30 cellular contexts compared by ENCODE assay signal in genomic region chr5:148880696-148881095, GRCh38.
"Had no signal": no experiment of that assay in that cellular context is flagged by ENCODE, and none has a peak within 500 bp of the region (broad histone marks: within the 10 kb centered on the region; RNA-seq: fewer than 3 reads in every experiment).

No MANE protein-coding gene starts in this region.

- DNase-seq: activated CD4-positive, alpha-beta memory T cell treated with anti-CD3 and anti-CD28 coated beads, Interleukin-2, amount 10 ng/mL, durations not matched to agents 7 days and 5 days; activated CD4-positive, alpha-beta T cell treated with anti-CD3 and anti-CD28 coated beads, Interleukin-2, amount 10 ng/mL, durations not matched to agents 24 days and 14 days; activated CD4-positive, CD25-positive, alpha-beta regulatory T cell treated with anti-CD3 and anti-CD28 coated beads, Interleukin-2, amount 50 U/mL, for 72 hours; activated gamma-delta T cell treated with Interleukin-2 at 50 U/mL for 16 hours; activated naive CD4-positive, alpha-beta T cell treated with anti-CD3 and anti-CD28 coated beads, Interleukin-2, amount 50 U/mL, for 16 hours; activated naive CD8-positive, alpha-beta T cell treated with anti-CD3 and anti-CD28 coated beads, Interleukin-2, amount 50 U/mL, for 24 hours; activated T-cell treated with anti-CD3 and anti-CD28 coated beads, Interleukin-2, amount 50 U/mL, for 4 hours; central memory CD4-positive, alpha-beta T cell; effector CD4-positive, alpha-beta T cell; glutamatergic neuron; islet precursor cell; left ventricle myocardium inferior; mucosa of descending colon; nephron progenitor cell; nucleus accumbens; psoas muscle; sigmoid colon; small intestine; stimulated activated CD4-positive, alpha-beta T cell treated with anti-CD3 and anti-CD28 coated beads, Interleukin-4, amount 100 ng/mL, for 24 hours; stimulated activated naive CD8-positive, alpha-beta T cell treated with anti-CD3 and anti-CD28 coated beads, Interleukin-15, amount 100 ng/mL, for 72 hours; substantia nigra; T-helper 9 cell; uterus had no signal

- H3K36me3 Mint-ChIP-seq: stimulated activated effector memory CD8-positive, alpha-beta T cell treated with anti-CD3 and anti-CD28 coated beads, Interleukin-12 subunit alpha, Interleukin-12 subunit beta, amount 100 ng/mL, for 72 hours; type B pancreatic cell had no signal

- H3K27me3 Mint-ChIP-seq: activated T-helper 17 cell treated with anti-CD3 and anti-CD28 coated beads, Interleukin-2, amount 50 U/mL, for 72 hours; dendritic cell treated with granulocyte-macrophage colony-stimulating factor and Interleukin-4, amounts not matched to agents 40 ng/mL and 50 ng/mL, for 4 days; stimulated activated naive CD8-positive, alpha-beta T cell treated with anti-CD3 and anti-CD28 coated beads, Interleukin-15, amount 100 ng/mL, for 72 hours; type B pancreatic cell had no signal

- H3K9me3 ChIP-seq: breast epithelium, left ventricle myocardium inferior, mucosa of descending colon, psoas muscle, sigmoid colon, uterus had no signal

- H3K27ac Mint-ChIP-seq: activated CD4-positive, alpha-beta memory T cell treated with anti-CD3 and anti-CD28 coated beads, Interleukin-2, amount 10 ng/mL, durations not matched to agents 7 days and 5 days; activated CD4-positive, alpha-beta T cell treated with anti-CD3 and anti-CD28 coated beads, Interleukin-2, amount 10 ng/mL, durations not matched to agents 24 days and 14 days; activated naive CD8-positive, alpha-beta T cell treated with anti-CD3 and anti-CD28 coated beads, Interleukin-2, amount 50 U/mL, for 24 hours; activated T-helper 17 cell treated with anti-CD3 and anti-CD28 coated beads, Interleukin-2, amount 50 U/mL, for 72 hours; dendritic cell treated with granulocyte-macrophage colony-stimulating factor and Interleukin-4, amounts not matched to agents 40 ng/mL and 50 ng/mL, for 4 days; nephron progenitor cell; stimulated activated effector memory CD8-positive, alpha-beta T cell treated with anti-CD3 and anti-CD28 coated beads, Interleukin-12 subunit alpha, Interleukin-12 subunit beta, amount 100 ng/mL, for 72 hours; stimulated activated naive CD8-positive, alpha-beta T cell treated with anti-CD3 and anti-CD28 coated beads, Interleukin-15, amount 100 ng/mL, for 72 hours; type B pancreatic cell had no signal

- H3K27me3 ChIP-seq: breast epithelium, sigmoid colon, uterus had no signal

- H3K9ac ChIP-seq: parathyroid adenoma had no signal

- H3K79me2 ChIP-seq: parathyroid adenoma had no signal

- ATAC-seq: activated naive CD8-positive, alpha-beta T cell treated with anti-CD3 and anti-CD28 coated beads, Interleukin-2, amount 50 U/mL, for 24 hours; activated T-cell treated with anti-CD3 and anti-CD28 coated beads, Interleukin-2, amount 50 U/mL, for 4 hours; activated T-helper 17 cell treated with anti-CD3 and anti-CD28 coated beads, Interleukin-2, amount 50 U/mL, for 72 hours; mucosa of descending colon; stimulated activated effector memory CD8-positive, alpha-beta T cell treated with anti-CD3 and anti-CD28 coated beads, Interleukin-12 subunit alpha, Interleukin-12 subunit beta, amount 100 ng/mL, for 72 hours; stimulated activated naive CD8-positive, alpha-beta T cell treated with anti-CD3 and anti-CD28 coated beads, Interleukin-15, amount 100 ng/mL, for 72 hours had no signal

- H3K36me3 ChIP-seq: breast epithelium, left ventricle myocardium inferior, sigmoid colon, uterus had no signal

- H2AFZ ChIP-seq: parathyroid adenoma had no signal

- H3K9me3 Mint-ChIP-seq: activated CD4-positive, alpha-beta memory T cell treated with anti-CD3 and anti-CD28 coated beads, Interleukin-2, amount 10 ng/mL, durations not matched to agents 7 days and 5 days; activated CD4-positive, alpha-beta T cell treated with anti-CD3 and anti-CD28 coated beads, Interleukin-2, amount 10 ng/mL, durations not matched to agents 24 days and 14 days; activated T-cell treated with anti-CD3 and anti-CD28 coated beads, Interleukin-2, amount 50 U/mL, for 4 hours; activated T-helper 17 cell treated with anti-CD3 and anti-CD28 coated beads, Interleukin-2, amount 50 U/mL, for 72 hours; nephron progenitor cell; type B pancreatic cell had no signal

- H3K27ac ChIP-seq: breast epithelium, epithelial cell of prostate, left ventricle myocardium inferior, parathyroid adenoma, psoas muscle, sigmoid colon, uterus had no signal

- H3K4me1 Mint-ChIP-seq: activated CD4-positive, alpha-beta memory T cell treated with anti-CD3 and anti-CD28 coated beads, Interleukin-2, amount 10 ng/mL, durations not matched to agents 7 days and 5 days; activated CD4-positive, alpha-beta T cell treated with anti-CD3 and anti-CD28 coated beads, Interleukin-2, amount 10 ng/mL, durations not matched to agents 24 days and 14 days; activated naive CD8-positive, alpha-beta T cell treated with anti-CD3 and anti-CD28 coated beads, Interleukin-2, amount 50 U/mL, for 24 hours; activated T-helper 17 cell treated with anti-CD3 and anti-CD28 coated beads, Interleukin-2, amount 50 U/mL, for 72 hours; nephron progenitor cell; stimulated activated naive CD8-positive, alpha-beta T cell treated with anti-CD3 and anti-CD28 coated beads, Interleukin-15, amount 100 ng/mL, for 72 hours had no signal

- H3K4me1 ChIP-seq: breast epithelium, parathyroid adenoma, psoas muscle, sigmoid colon, uterus had no signal

- H3K4me3 ChIP-seq: breast epithelium, left ventricle myocardium inferior, mucosa of descending colon, psoas muscle, sigmoid colon, uterus had no signal

- H3K4me3 Mint-ChIP-seq: activated CD4-positive, alpha-beta memory T cell treated with anti-CD3 and anti-CD28 coated beads, Interleukin-2, amount 10 ng/mL, durations not matched to agents 7 days and 5 days; activated CD4-positive, alpha-beta T cell treated with anti-CD3 and anti-CD28 coated beads, Interleukin-2, amount 10 ng/mL, durations not matched to agents 24 days and 14 days; activated naive CD8-positive, alpha-beta T cell treated with anti-CD3 and anti-CD28 coated beads, Interleukin-2, amount 50 U/mL, for 24 hours; activated T-cell treated with anti-CD3 and anti-CD28 coated beads, Interleukin-2, amount 50 U/mL, for 4 hours; activated T-helper 17 cell treated with anti-CD3 and anti-CD28 coated beads, Interleukin-2, amount 50 U/mL, for 72 hours; dendritic cell treated with granulocyte-macrophage colony-stimulating factor and Interleukin-4, amounts not matched to agents 40 ng/mL and 50 ng/mL, for 4 days; nephron progenitor cell; stimulated activated effector memory CD8-positive, alpha-beta T cell treated with anti-CD3 and anti-CD28 coated beads, Interleukin-12 subunit alpha, Interleukin-12 subunit beta, amount 100 ng/mL, for 72 hours; stimulated activated naive CD8-positive, alpha-beta T cell treated with anti-CD3 and anti-CD28 coated beads, Interleukin-15, amount 100 ng/mL, for 72 hours; type B pancreatic cell had no signal
